Comparison of ENCODE assay signal across 9 cellular contexts in the genomic region with DNA sequence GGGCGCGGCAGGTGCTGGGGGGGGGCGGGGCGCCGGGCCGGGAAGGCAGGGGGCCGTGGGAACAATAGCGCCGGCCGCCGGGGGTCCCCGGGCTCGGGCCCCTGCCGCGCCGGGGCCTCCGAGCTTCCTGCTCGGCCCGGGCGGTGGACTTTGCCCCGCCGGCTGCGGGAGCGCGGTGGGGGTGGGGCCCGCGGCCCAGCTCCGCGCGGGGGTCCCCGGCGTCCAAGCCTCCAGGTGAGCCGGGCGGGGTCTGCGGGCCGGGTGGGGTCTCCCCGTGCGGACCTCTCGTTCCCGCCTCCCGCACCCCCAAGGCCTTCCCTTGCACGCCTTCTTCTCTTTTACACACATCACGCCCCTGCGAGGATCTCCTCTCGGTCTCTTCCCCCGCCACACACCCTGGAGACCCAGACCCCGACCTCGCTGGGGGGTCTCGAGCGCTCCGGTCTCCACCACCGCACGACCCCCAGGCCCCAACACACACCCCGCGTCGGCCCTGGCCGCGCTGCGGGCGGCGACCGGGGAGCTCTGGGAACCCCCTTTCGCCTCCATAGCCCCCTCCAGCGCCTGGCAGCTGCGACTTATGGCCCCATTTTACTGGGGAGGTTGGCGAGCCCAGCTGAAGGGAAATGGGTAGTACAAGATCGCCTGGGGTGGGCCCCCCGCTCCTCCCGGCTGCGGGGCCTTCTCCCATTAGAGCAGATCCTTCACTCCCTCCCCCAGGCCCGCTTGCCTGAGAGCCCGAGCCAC. TPM values are rescaled to one million over a fixed set of nuclear protein-coding genes. Genes with fewer than 3 reads are reported as not detected.
DNase-seq lines count a peak whose midpoint lies in the region; ATAC-seq and TF ChIP-seq lines count a peak whose summit lies in the region.
"Had no signal": no experiment of that assay in that cellular context is flagged by ENCODE, and none has a peak within 500 bp of the region (broad histone marks: within the 10 kb centered on the region; RNA-seq: fewer than 3 reads in every experiment).

No MANE protein-coding gene starts in this region.

- in situ Hi-C loops in KBM-7 (cut with MboI; ENCODE audit: low pct_unique_long_range_greater_than_20kb, low sequenced_read_pairs): no loop called here

- no peak overlapping the region for H3K27ac Mint-ChIP-seq in CD14-positive monocyte

- no peaks in the 10 kb centered on the region for H3K9me3 ChIP-seq in breast epithelium
- H3K9me3 ChIP-seq in mucosa of stomach (ENCODE audit: control insufficient read depth, low read length): no peaks in the 10 kb centered on the region

- H3K36me3 ChIP-seq in breast epithelium (no peaks in the 10 kb centered on the region), mucosa of stomach (ENCODE audit: control insufficient read depth, insufficient read depth, low read length) (no peaks in the 10 kb centered on the region)

- peaks cover 6% of the 10 kb centered on the region for H3K4me1 Mint-ChIP-seq in CD14-positive monocyte

- H3K9ac ChIP-seq in mucosa of stomach (ENCODE audit: low read length): peak overlapping the region; percentile 71

- intact Hi-C loops in CD14-positive monocyte (cut with micrococcal nuclease) (no loop called here), breast epithelium (cut with DNase I; ENCODE audit: low total_unique reads) (no loop called here)

- ATAC-seq in HG02759 (IDR thresholded peaks at IDR 0.05; ENCODE audit: unreplicated experiment): peak; percentile 15
- ATAC-seq in HG03565 (IDR thresholded peaks at IDR 0.05; ENCODE audit: unreplicated experiment): no peak
- no peak for ATAC-seq in HG02678 (IDR thresholded peaks at IDR 0.05; ENCODE audit: unreplicated experiment)

- H3K27me3 ChIP-seq in breast epithelium (peaks cover 0 to 9% of the 10 kb centered on the region in 2 donors), mucosa of stomach (ENCODE audit: control insufficient read depth, insufficient read depth, low read length) (peaks cover 10% of the 10 kb centered on the region)

- DNase-seq in CD14-positive monocyte (ENCODE audit: low spot score) (no peak), breast epithelium (ENCODE audit: low spot score in 2 of 2) (no peak), hypothalamus (lab: John Stamatoyannopoulos, UW) (no peak), KBM-7 (no peak)
- DNase-seq: kidney glomerular epithelial cell had no signal

- peaks cover 0 to 23% (median 2%) of the 10 kb centered on the region in 7 donors for H3K9me3 Mint-ChIP-seq in CD14-positive monocyte

- H3K27me3 Mint-ChIP-seq in CD14-positive monocyte (ENCODE audit: low read depth in 3 of 3): peaks cover 56 to 62% (median 62%) of the 10 kb centered on the region in 3 donors

- H3K27ac ChIP-seq in breast epithelium: peak overlapping the region; percentile 54 to 71

- no peaks in the 10 kb centered on the region for H3K4me1 ChIP-seq in breast epithelium
- H3K4me1 ChIP-seq in mucosa of stomach (ENCODE audit: control insufficient read depth, insufficient read depth, low read length): peaks cover 19% of the 10 kb centered on the region

- no peak for TF ChIP-seq POLR2A in breast epithelium (IDR thresholded peaks at IDR 0.05)

- H3K4me3 ChIP-seq in breast epithelium (peak overlapping the region in 2 of 3 donors; percentile 64 to 75), mucosa of stomach (ENCODE audit: low read length) (peak overlapping the region; percentile 32)

- H3K4me3 Mint-ChIP-seq in CD14-positive monocyte: peak overlapping the region; percentile 54 to 72

- TF ChIP-seq CTCF in CD14-positive monocyte (IDR thresholded peaks at IDR 0.05): no peak
- TF ChIP-seq CTCF in breast epithelium (IDR thresholded peaks at IDR 0.05): no peak

- peaks cover 0 to 2% of the 10 kb centered on the region in 2 donors for H3K36me3 Mint-ChIP-seq in CD14-positive monocyte

RNA-seq across cellular contexts. Expression of a gene that starts 0.7 kb away (rescaled TPM):
- polyA plus RNA-seq in CD14-positive monocyte: not detected
- 10 to 100 TPM in 1 of 3 donors, 1 to 10 TPM in 1, not detected in 1; 5.6 to 14.2 TPM for total RNA-seq in breast epithelium

RNA-seq across cellular contexts. Expression of a gene that starts 33.0 kb away (rescaled TPM):
- polyA plus RNA-seq in CD14-positive monocyte: 1 to 10 TPM; 4.6 to 8.8 TPM
- 10 to 100 TPM; 41.3 to 49.0 (median 41.9) TPM for total RNA-seq in breast epithelium

RNA-seq across cellular contexts. Expression of a gene that starts 33.2 kb away (rescaled TPM):
- polyA plus RNA-seq in CD14-positive monocyte: 100 to 1,000 TPM; 300 to 386 TPM
- 10 to 100 TPM; 23.7 to 40.4 (median 33.1) TPM for total RNA-seq in breast epithelium

RNA-seq across cellular contexts. Expression of a gene that starts 37.2 kb away (rescaled TPM):
- polyA plus RNA-seq in CD14-positive monocyte: not detected
- 1 to 10 TPM in 2 of 3 donors, not detected in 1; 4.9 to 6.7 TPM for total RNA-seq in breast epithelium

RNA-seq across cellular contexts. Expression of a gene that starts 40.5 kb away (rescaled TPM):
- 100 to 1,000 TPM; 249 to 327 TPM for polyA plus RNA-seq in CD14-positive monocyte
- 10 to 100 TPM; 15.4 to 55.3 (median 37.0) TPM for total RNA-seq in breast epithelium
